8 cellular contexts compared by ENCODE assay signal in the genomic region with DNA sequence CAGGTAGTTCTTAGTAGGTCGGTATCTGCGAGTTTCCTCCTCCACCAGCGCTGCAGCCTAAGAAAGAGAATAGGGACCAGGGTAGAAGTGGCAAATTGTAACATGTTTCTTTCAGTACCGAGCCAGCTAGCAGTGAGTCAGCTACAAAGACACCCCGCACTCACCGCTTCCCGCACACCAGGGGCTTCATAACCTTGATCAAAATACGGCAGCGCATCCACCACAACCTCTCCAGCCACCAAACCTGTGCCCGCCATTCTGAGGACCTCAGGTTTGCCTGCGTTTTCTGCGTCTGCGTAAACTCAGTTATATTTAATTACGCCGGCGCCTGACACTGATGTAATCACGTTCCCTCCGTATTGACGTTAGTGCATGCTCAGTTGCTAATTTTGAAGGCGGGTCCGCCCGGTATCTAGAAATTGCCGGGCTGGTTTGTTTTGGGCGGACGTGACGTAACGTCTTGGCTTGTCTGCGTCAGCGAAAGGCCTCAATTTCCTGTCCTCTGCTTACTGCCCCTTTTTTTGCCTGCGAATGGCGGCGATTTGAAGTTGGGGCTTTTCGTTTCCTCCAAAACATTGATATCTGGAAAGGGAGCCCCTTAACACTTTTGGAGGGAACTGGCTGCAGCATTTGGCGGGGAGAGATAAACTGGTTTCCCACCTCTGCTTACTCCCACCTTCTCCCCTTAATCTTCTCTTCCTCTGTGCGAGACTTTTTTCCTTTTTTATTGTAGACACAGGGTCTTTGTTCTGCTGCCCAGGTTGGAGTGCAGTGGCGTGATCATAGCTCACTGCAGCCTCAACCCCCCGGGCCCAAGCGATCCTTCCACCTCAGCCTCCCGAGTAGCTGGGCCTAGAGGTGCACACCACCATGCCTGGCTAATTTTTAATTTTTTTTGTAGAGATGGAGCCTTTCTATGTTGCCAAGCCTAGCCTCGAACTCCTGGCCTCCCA. TPM values are rescaled to one million over a fixed set of nuclear protein-coding genes. Genes with fewer than 3 reads are reported as not detected.
DNase-seq lines count a peak whose midpoint lies in the region; ATAC-seq and TF ChIP-seq lines count a peak whose summit lies in the region.

Gene BCAS2, minus strand, starts transcription at position 281 of the 953 bp plus-strand sequence. Its CDS starts 24 bp downstream, at position 257.

- peak; percentile 99 for ATAC-seq in HG02571 (IDR thresholded peaks at IDR 0.05; ENCODE audit: unreplicated experiment)

- peaks cover 25% of the 10 kb centered on the region for H3K79me2 ChIP-seq in SK-N-SH (ENCODE audit: insufficient read depth)

- H3K4me2 ChIP-seq in SK-N-SH: peak within 1 kb of the TSS; percentile 79

- H3K4me1 ChIP-seq in SK-N-SH (ENCODE audit: control insufficient read depth in 1 of 2, insufficient read depth in 2 of 2, low read depth in 1 of 2, low read length in 1 of 2): peaks cover 4 to 7% of the 10 kb centered on the region in 2 experiments; a peak in 2 of 4 replicates

- H3K36me3 ChIP-seq in SK-N-SH (replicated peaks in 1 of 2; ENCODE audit: control insufficient read depth in 1 of 2, insufficient read depth in 2 of 2, low read length in 1 of 2): peaks cover 11 to 19% of the 10 kb centered on the region in 2 experiments

- WGBS in SK-N-SH (ENCODE audit: low lambda C conversion rate): 8% methylated on average over 39 of the region's 40 CpGs

- no peaks in the 10 kb centered on the region for H4K20me1 ChIP-seq in SK-N-SH (ENCODE audit: insufficient read depth)

- TF ChIP-seq CTCF in SK-N-SH (IDR thresholded peaks at IDR 0.05): no peak

- no peaks in the 10 kb centered on the region for H3F3A ChIP-seq in SK-N-SH (replicated peaks; ENCODE audit: insufficient read depth)

- no peaks in the 10 kb centered on the region for H3K9me3 ChIP-seq in SK-N-SH

- no peak for TF ChIP-seq EP300 in SK-N-SH (IDR thresholded peaks at IDR 0.05; ENCODE audit: borderline replicate concordance in 1 of 2, low read depth in 1 of 2, low read length in 1 of 2)

- peak within 1 kb of the TSS; percentile 78 for H3K9ac ChIP-seq in SK-N-SH

- TF ChIP-seq RAD21 in SK-N-SH (IDR thresholded peaks at IDR 0.05; ENCODE audit: low read length): no peak

- no peaks in the 10 kb centered on the region for H3K9me2 ChIP-seq in SK-N-SH

- H3K4me3 ChIP-seq in SK-N-SH (ENCODE audit: low read depth in 2 of 2, low read length in 1 of 2): peak within 1 kb of the TSS; percentile 65 to 83

- DNase-seq in GM04504 (ENCODE audit: low read depth) (peak; percentile 97), NCI-H1048 (lab: John Stamatoyannopoulos, UW) (peak; percentile 93), SK-N-SH (peak; percentile 81), germinal center (ENCODE audit: low spot score) (peak; percentile 88), non-pigmented ciliary epithelial cell (ENCODE audit: low read depth) (peak; percentile 94), superior temporal gyrus (ENCODE audit: extremely low spot score) (peak; percentile 99)
- DNase-seq in activated naive CD4-positive, alpha-beta T cell treated with anti-CD3 and anti-CD28 coated beads, Interleukin-2, amount 50 U/mL, for 16 hours: peak; percentile 92

- POLR2A ChIA-PET in SK-N-SH (lab: Yijun Ruan, JAX): interaction anchor here (0.8 kb wide), 1 partner anchor 37 kb away, joined by 5 read pairs; no protein-coding TSS in a partner anchor

- H3K27me3 ChIP-seq in SK-N-SH (ENCODE audit: insufficient read depth): no peaks in the 10 kb centered on the region

- CTCF ChIA-PET in SK-N-SH (lab: Yijun Ruan, JAX): interaction anchor here (1.0 to 1.3 kb wide), 2 partner anchors 13 to 235 kb away, joined by 3 to 6 read pairs; no protein-coding TSS in a partner anchor

- peak within 1 kb of the TSS; percentile 99 for H2AFZ ChIP-seq in SK-N-SH (ENCODE audit: low read depth)

- H3K27ac ChIP-seq in SK-N-SH (ENCODE audit: low read depth in 2 of 2, low read length in 1 of 2): peak within 1 kb of the TSS; percentile 66; a peak in 3 of 4 replicates

TF ChIP-seq in SK-N-SH, 30 proteins besides CTCF, POLR2A, EP300 and RAD21:
- TF ChIP-seq NRF1 (IDR thresholded peaks at IDR 0.05; ENCODE audit: low read depth, low read length) (peak; percentile 67; the same call in 1 of the 2 replicates), IRF3 (IDR thresholded peaks at IDR 0.05; ENCODE audit: low read depth, low read length) (no peak), TAF1 (IDR thresholded peaks at IDR 0.05; ENCODE audit: borderline replicate concordance, low read depth, low read length) (peak; percentile 63), MAX (IDR thresholded peaks at IDR 0.05; ENCODE audit: low read depth) (peak; percentile 69), EZH2phosphoT487 (IDR thresholded peaks at IDR 0.05; ENCODE audit: borderline replicate concordance, low read depth) (no peak), GABPA (IDR thresholded peaks at IDR 0.05; ENCODE audit: low read depth) (peak; percentile 89), CHD2 (IDR thresholded peaks at IDR 0.05; ENCODE audit: low read length, partially characterized antibody) (peak; percentile 64), YY1 (IDR thresholded peaks at IDR 0.05; ENCODE audit: low read depth) (peak; percentile 78), GATA2 (CRISPR knock-in tag; IDR thresholded peaks at IDR 0.05) (no peak), ELF1 (IDR thresholded peaks at IDR 0.05) (peak; percentile 71), MEF2A (IDR thresholded peaks at IDR 0.05; ENCODE audit: borderline replicate concordance, low read depth) (peak; percentile 12; the same call in 1 of the 2 replicates), POLR2AphosphoS5 (IDR thresholded peaks at IDR 0.05; ENCODE audit: low read depth, low read length) (peak; percentile 97), MXI1 (IDR thresholded peaks at IDR 0.05; ENCODE audit: low read depth, low read length) (peak; percentile 74; the same call in 1 of the 2 replicates)
TF ChIP-seq in SK-N-SH: peak in this region for 10.

RNA-seq across cellular contexts. Expression of gene BCAS2, which starts in this region (rescaled TPM):
- polyA plus RNA-seq in SK-N-SH (2012; rRNA removed): 16.1 and 19.6 TPM in 2 replicates
- 23.3 and 34.4 TPM in 2 replicates for polyA plus RNA-seq in SK-N-SH (2012; cell fraction: cytosol; rRNA removed)
- polyA plus RNA-seq in SK-N-SH (2012; cell fraction: nucleus; rRNA removed): 3.3 and 6.0 TPM in 2 replicates

Comparison
In these comparisons a context has a peak if more than half of its experiments do, and no peak if none do; other contexts are left out.
1. Peak in every context shown above with its lines: DNase-seq, ATAC-seq, H3K4me3 ChIP-seq and H3K27ac ChIP-seq.